ENCODE assay signal across 19 cellular contexts in genomic region chr15:84781505-84781904, GRCh38.
"Had no signal": no experiment of that assay in that cellular context is flagged by ENCODE, and none has a peak within 500 bp of the region (broad histone marks: within the 10 kb centered on the region; RNA-seq: fewer than 3 reads in every experiment).

No MANE protein-coding gene starts in this region.

- H3K36me3 ChIP-seq: neural progenitor cell, uterus had no signal

- H3K4me1 ChIP-seq: neural progenitor cell, uterus had no signal

- H3K27ac ChIP-seq: body of pancreas, coronary artery, esophagus muscularis mucosa, gastroesophageal sphincter, heart right ventricle, neural progenitor cell, pancreas, tibial nerve, uterus had no signal

- DNase-seq: activated CD8-positive, alpha-beta memory T cell treated with anti-CD3 and anti-CD28 coated beads, Interleukin-2, amount 10 ng/mL, durations not matched to agents 7 days and 5 days; activated gamma-delta T cell; activated T-cell treated with anti-CD3 and anti-CD28 coated beads, Interleukin-2, amount 50 U/mL, for 48 hours; amygdala; body of pancreas; central memory CD4-positive, alpha-beta T cell; heart right ventricle; left colon; naive B cell; pancreas; stimulated activated CD4-positive, alpha-beta T cell treated with anti-CD3 and anti-CD28 coated beads, Interleukin-2, amount 100 ng/mL, for 48 hours; SW 1271; uterus had no signal

- ATAC-seq: body of pancreas; gastroesophageal sphincter; heart right ventricle; left colon; pancreas; stimulated activated memory B cell treated with anti-CD40 and anti-IgM and Interleukin-4, amounts not matched to agents 10 μg/mL and 1 μg/mL and 100 μg/mL, for 72 hours had no signal

- H3K9me3 ChIP-seq: body of pancreas, esophagus muscularis mucosa, gastroesophageal sphincter, heart right ventricle, pancreas, tibial nerve, uterus had no signal

- H3K27me3 ChIP-seq: body of pancreas, esophagus muscularis mucosa, gastroesophageal sphincter, heart right ventricle, neural progenitor cell, pancreas, tibial nerve, uterus had no signal

- H3K4me3 ChIP-seq: body of pancreas, coronary artery, esophagus muscularis mucosa, gastroesophageal sphincter, heart right ventricle, neural progenitor cell, pancreas, tibial nerve, uterus had no signal
